1 cellular context compared by ENCODE assay signal in the genomic region with DNA sequence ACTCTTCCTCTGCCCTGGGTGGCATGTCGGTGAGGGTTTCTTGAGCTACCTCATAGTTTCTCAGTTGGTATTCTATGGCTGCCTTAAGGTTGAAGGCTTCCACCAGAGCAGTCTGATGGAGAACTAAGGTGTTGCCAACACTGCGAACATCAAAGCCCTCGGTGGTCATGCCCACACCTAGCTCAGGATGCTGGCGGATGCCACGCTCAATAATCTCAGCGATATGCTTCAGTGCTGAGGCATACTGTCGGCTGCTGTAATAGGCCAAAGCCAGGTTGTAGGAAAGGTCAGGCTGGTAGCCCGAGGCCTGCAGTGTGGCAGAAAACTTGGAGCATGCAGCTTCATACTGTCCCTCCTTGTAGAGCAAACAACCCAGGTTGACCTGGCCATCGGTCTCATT.
TF ChIP-seq lines count a peak whose summit lies in the region.

No MANE protein-coding gene starts in this region.

TF ChIP-seq in H1, 55 proteins besides CTCF, POLR2A, EP300 and RAD21:
- no peak for TF ChIP-seq CBX5 (IDR thresholded peaks at IDR 0.05; ENCODE audit: low read depth, low read length)
- no peak for TF ChIP-seq TEAD4 (IDR thresholded peaks at IDR 0.05; ENCODE audit: low read depth, low read length)
- TF ChIP-seq SIN3A (conservative IDR thresholded peaks at IDR 0.05 in 1 of 2, IDR thresholded peaks at IDR 0.05 in 1 of 2; ENCODE audit: low read depth in 1 of 2, low read length in 2 of 2), result no peak
- TF ChIP-seq GTF2F1 (IDR thresholded peaks at IDR 0.05; ENCODE audit: borderline replicate concordance, low read depth, low read length), result no peak
- no peak for TF ChIP-seq SIX5 (IDR thresholded peaks at IDR 0.05; ENCODE audit: low read depth, low read length)
- no peak for TF ChIP-seq MAFK (IDR thresholded peaks at IDR 0.05; ENCODE audit: low read depth, low read length)
- TF ChIP-seq, protein P1, sequence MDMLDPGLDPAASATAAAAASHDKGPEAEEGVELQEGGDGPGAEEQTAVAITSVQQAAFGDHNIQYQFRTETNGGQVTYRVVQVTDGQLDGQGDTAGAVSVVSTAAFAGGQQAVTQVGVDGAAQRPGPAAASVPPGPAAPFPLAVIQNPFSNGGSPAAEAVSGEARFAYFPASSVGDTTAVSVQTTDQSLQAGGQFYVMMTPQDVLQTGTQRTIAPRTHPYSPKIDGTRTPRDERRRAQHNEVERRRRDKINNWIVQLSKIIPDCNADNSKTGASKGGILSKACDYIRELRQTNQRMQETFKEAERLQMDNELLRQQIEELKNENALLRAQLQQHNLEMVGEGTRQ (IDR thresholded peaks at IDR 0.05; ENCODE audit: low read length), result no peak
